In the genomic region with DNA sequence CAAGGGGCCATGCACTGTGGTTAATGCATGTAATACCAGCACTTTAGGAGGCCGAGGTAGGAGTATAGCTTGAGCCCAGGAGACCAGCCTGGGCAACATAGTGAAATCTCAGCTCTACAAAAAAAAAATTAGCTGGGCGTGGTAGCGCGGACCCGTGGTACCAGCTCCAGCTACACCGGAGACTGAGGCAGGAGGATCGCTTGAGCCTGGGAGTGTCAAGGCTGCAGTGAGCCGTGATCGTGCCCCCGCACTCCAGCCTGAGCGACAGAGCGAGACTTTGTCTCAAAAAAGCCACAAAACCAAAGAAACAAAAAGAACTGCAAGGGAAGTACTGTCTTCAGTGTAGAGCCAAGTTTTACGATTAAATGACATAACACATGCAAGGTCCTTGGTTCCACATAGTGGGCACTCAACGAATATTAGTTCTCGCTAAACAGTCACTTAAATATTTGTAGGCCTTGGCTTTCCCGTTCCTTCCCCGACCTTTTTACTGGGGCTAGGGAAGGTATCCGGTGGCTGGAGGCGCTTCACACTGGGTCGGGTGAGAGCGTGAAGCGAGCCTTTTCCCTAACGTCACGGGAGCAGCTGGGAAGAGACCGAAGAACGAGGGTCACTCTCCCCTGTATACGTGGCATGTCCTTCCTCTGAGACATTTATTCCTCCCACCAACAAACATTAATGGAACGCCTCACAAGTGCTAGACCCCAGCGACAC, we compare ENCODE assay signal across 8 cellular contexts. TPM values are rescaled to one million over a fixed set of nuclear protein-coding genes. Genes with fewer than 3 reads are reported as not detected.
DNase-seq lines count a peak whose midpoint lies in the region; ATAC-seq and TF ChIP-seq lines count a peak whose summit lies in the region.

No MANE protein-coding gene starts in this region.

- peak overlapping the region; percentile 70 for H3K9ac ChIP-seq in neural cell (ENCODE audit: low read length)

- no peaks in the 10 kb centered on the region for H4K20me1 ChIP-seq in neural cell (ENCODE audit: insufficient read depth)

- H3K4me3 Mint-ChIP-seq in T-cell, result peak overlapping the region in 2 of 3 donors; percentile 98 to 99

- H3K9me3 Mint-ChIP-seq in T-cell, result no peaks in the 10 kb centered on the region

- H3K4me1 ChIP-seq in HAP-1, result peaks cover 19% of the 10 kb centered on the region

- H3K4me3 ChIP-seq in HAP-1 (peak overlapping the region; percentile 96), neural cell (ENCODE audit: low read length) (peak overlapping the region; percentile 82)

- in situ Hi-C loops in HAP-1 (cut with MboI; ENCODE audit: low sequenced_read_pairs), result no loop called here

- H3K27ac Mint-ChIP-seq in T-cell, result peak overlapping the region; percentile 94 to 99

- DNase-seq in HAP-1 (ENCODE audit: low spot score in 2 of 2), result no peak
- DNase-seq in T-cell, result peak in 4 of 34 experiments; percentile 1 to 33 (median 12)
- DNase-seq in epithelial cell of prostate (ENCODE audit: low read depth, low spot score), result no peak
- no peak for DNase-seq in middle frontal gyrus (ENCODE audit: extremely low spot score, low spot score)

- POLR2A ChIA-PET in T-cell (lab: Charles Lee), result interaction anchor here (0.7 to 0.8 kb wide), 2 partner anchors 66 to 276 kb away, joined by 3 to 12 read pairs; partner anchors contain the start of gene GCC1 (in 1 of the 2)

- CTCF ChIA-PET in T-cell (lab: Charles Lee), result no interaction called here

- no peaks in the 10 kb centered on the region for H3K9me2 ChIP-seq in neural cell (ENCODE audit: insufficient read depth, low read length)

- peaks cover 22% of the 10 kb centered on the region for H3K79me2 ChIP-seq in neural cell (replicated peaks; ENCODE audit: insufficient read depth, low read length)

- no peaks in the 10 kb centered on the region for H3K27me3 Mint-ChIP-seq in T-cell

- no peaks in the 10 kb centered on the region for H3K9me3 ChIP-seq in HAP-1
- H3K9me3 ChIP-seq in neural cell (ENCODE audit: low read length), result no peaks in the 10 kb centered on the region

- H3K27me3 ChIP-seq in HAP-1 (ENCODE audit: low read depth), result no peaks in the 10 kb centered on the region
- no peaks in the 10 kb centered on the region for H3K27me3 ChIP-seq in neural cell (ENCODE audit: insufficient read depth, low read depth, low read length)

- TF ChIP-seq CTCF in C4-2B (conservative IDR thresholded peaks at IDR 0.05), result no peak
- TF ChIP-seq CTCF in neural cell (IDR thresholded peaks at IDR 0.05; ENCODE audit: poor library complexity, severe bottlenecking), result no peak

- H3F3A ChIP-seq in neural cell (ENCODE audit: insufficient read depth, low read length, poor library complexity, severe bottlenecking), result no peaks in the 10 kb centered on the region

- ATAC-seq in T-cell (replicated peaks in 1 of 4), result no peak
- no peak for ATAC-seq in GM21825 (IDR thresholded peaks at IDR 0.05; ENCODE audit: unreplicated experiment)
- ATAC-seq in HG02870 (IDR thresholded peaks at IDR 0.05; ENCODE audit: unreplicated experiment), result no peak

- TF ChIP-seq RAD21 in neural cell (conservative IDR thresholded peaks at IDR 0.05), result no peak

- H3K36me3 Mint-ChIP-seq in T-cell, result peaks cover 11% of the 10 kb centered on the region

- H3K27ac ChIP-seq in C4-2B (peak overlapping the region; percentile 96), epithelial cell of prostate (peak overlapping the region; percentile 74), neural cell (ENCODE audit: low read length) (peak overlapping the region; percentile 79)

- H3K4me2 ChIP-seq in neural cell (ENCODE audit: low read length), result peak overlapping the region; percentile 66

- H3K36me3 ChIP-seq in HAP-1 (replicated peaks) (no peaks in the 10 kb centered on the region; the same call in 1 of the 2 replicates), neural cell (ENCODE audit: insufficient read depth, low read length) (no peaks in the 10 kb centered on the region)

- peak overlapping the region; percentile 86 for H2AFZ ChIP-seq in neural cell (ENCODE audit: low read depth, low read length)

- H3K4me1 Mint-ChIP-seq in T-cell, result peaks cover 47 to 52% (median 49%) of the 10 kb centered on the region in 3 donors

- TF ChIP-seq EP300 in neural cell (conservative IDR thresholded peaks at IDR 0.05; ENCODE audit: poor library complexity, severe bottlenecking), result no peak

TF ChIP-seq in neural cell, 6 proteins besides CTCF, POLR2A, EP300 and RAD21:
- TF ChIP-seq MXI1 (conservative IDR thresholded peaks at IDR 0.05; ENCODE audit: poor library complexity, severe bottlenecking) (no peak), EZH2 (IDR thresholded peaks at IDR 0.05; ENCODE audit: borderline replicate concordance, insufficient read depth, low read length, poor library complexity, severe bottlenecking) (no peak), TAF1 (IDR thresholded peaks at IDR 0.05; ENCODE audit: low read depth) (no peak), SMC3 (conservative IDR thresholded peaks at IDR 0.05; ENCODE audit: poor library complexity) (no peak), POLR2AphosphoS5 (IDR thresholded peaks at IDR 0.05) (no peak)
- TF ChIP-seq, protein P1, sequence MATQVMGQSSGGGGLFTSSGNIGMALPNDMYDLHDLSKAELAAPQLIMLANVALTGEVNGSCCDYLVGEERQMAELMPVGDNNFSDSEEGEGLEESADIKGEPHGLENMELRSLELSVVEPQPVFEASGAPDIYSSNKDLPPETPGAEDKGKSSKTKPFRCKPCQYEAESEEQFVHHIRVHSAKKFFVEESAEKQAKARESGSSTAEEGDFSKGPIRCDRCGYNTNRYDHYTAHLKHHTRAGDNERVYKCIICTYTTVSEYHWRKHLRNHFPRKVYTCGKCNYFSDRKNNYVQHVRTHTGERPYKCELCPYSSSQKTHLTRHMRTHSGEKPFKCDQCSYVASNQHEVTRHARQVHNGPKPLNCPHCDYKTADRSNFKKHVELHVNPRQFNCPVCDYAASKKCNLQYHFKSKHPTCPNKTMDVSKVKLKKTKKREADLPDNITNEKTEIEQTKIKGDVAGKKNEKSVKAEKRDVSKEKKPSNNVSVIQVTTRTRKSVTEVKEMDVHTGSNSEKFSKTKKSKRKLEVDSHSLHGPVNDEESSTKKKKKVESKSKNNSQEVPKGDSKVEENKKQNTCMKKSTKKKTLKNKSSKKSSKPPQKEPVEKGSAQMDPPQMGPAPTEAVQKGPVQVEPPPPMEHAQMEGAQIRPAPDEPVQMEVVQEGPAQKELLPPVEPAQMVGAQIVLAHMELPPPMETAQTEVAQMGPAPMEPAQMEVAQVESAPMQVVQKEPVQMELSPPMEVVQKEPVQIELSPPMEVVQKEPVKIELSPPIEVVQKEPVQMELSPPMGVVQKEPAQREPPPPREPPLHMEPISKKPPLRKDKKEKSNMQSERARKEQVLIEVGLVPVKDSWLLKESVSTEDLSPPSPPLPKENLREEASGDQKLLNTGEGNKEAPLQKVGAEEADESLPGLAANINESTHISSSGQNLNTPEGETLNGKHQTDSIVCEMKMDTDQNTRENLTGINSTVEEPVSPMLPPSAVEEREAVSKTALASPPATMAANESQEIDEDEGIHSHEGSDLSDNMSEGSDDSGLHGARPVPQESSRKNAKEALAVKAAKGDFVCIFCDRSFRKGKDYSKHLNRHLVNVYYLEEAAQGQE (IDR thresholded peaks at IDR 0.05; ENCODE audit: borderline replicate concordance), result no peak

RNA-seq across cellular contexts. Expression of gene SND1, which starts 1.0 kb away (rescaled TPM):
- total RNA-seq in T-cell, result 100 to 1,000 TPM; 137 to 187 (median 154) TPM
- polyA plus RNA-seq in neural cell, result 37.4 and 42.0 TPM in 2 replicates
- 92.4 and 101 TPM in 2 replicates for polyA minus RNA-seq in neural cell

RNA-seq across cellular contexts. Expression of gene PAX4, which starts 33.1 kb away (rescaled TPM):
- total RNA-seq in T-cell, result not detected
- polyA plus RNA-seq in neural cell, result not detected in 2 replicates
- polyA minus RNA-seq in neural cell, result not detected in 2 replicates

RNA-seq across cellular contexts. Expression of gene FSCN3, which starts 57.5 kb away (rescaled TPM):
- 1 to 10 TPM; 2.6 to 4.8 (median 3.9) TPM for total RNA-seq in T-cell
- 5.0 and 6.6 TPM in 2 replicates for polyA plus RNA-seq in neural cell
- 3.6 and 3.7 TPM in 2 replicates for polyA minus RNA-seq in neural cell
